ENCODE assay signal across 23 cellular contexts in genomic region chr16:13419589-13419988, GRCh38.
DNase-seq lines count a peak whose midpoint lies in the region; ATAC-seq, FAIRE-seq and TF ChIP-seq lines count a peak whose summit lies in the region.
"Had no signal": no experiment of that assay in that cellular context is flagged by ENCODE, and none has a peak within 500 bp of the region (broad histone marks: within the 10 kb centered on the region; RNA-seq: fewer than 3 reads in every experiment).

No MANE protein-coding gene starts in this region.

- no peak for TF ChIP-seq POLR2A in K562 (conservative IDR thresholded peaks at IDR 0.05)

- no peak for FAIRE-seq in K562 (lab: Jason Lieb, UNC)
- FAIRE-seq: A204.1, GM12891 had no signal

- in situ Hi-C loops in K562 (cut with MboI) (no loop called here), HAP-1 (cut with MboI; ENCODE audit: low sequenced_read_pairs) (no loop called here)

- H3K4me2 ChIP-seq in K562 (ENCODE audit: insufficient read depth, low read length) = no peak overlapping the region
- H3K4me2 ChIP-seq: BLaER1 had no signal

- 0% methylated on average over 2 of the region's 2 CpGs for WGBS in K562 (ENCODE audit: insufficient coverage, low coverage, missing lambda C conversion rate)

- ATAC-seq in K562 = no peak
- ATAC-seq in GM18858 (IDR thresholded peaks at IDR 0.05; ENCODE audit: unreplicated experiment) = no peak

- TF ChIP-seq RAD21 in K562 (CRISPR knock-in tag; conservative IDR thresholded peaks at IDR 0.05 in 1 of 2, IDR thresholded peaks at IDR 0.05 in 1 of 2) = no peak

- intact Hi-C loops in K562 (cut with micrococcal nuclease) = no loop called here

- no peak overlapping the region for H2AFZ ChIP-seq in K562 (ENCODE audit: low read depth, low read length)

- H3K36me3 ChIP-seq in SK-N-MC (ENCODE audit: insufficient read depth, low read length) (peaks cover 48% of the 10 kb centered on the region), K562 (ENCODE audit: control insufficient read depth, insufficient read depth, low read length) (no peaks in the 10 kb centered on the region), HAP-1 (replicated peaks) (no peaks in the 10 kb centered on the region)
- H3K36me3 ChIP-seq: BE2C, BLaER1 had no signal

- no peak overlapping the region for H3K9ac ChIP-seq in SK-N-MC (ENCODE audit: insufficient read length)
- no peak overlapping the region for H3K9ac ChIP-seq in K562 (ENCODE audit: insufficient read depth in 1 of 2, low read depth in 2 of 2, low read length in 2 of 2)
- H3K9ac ChIP-seq: BLaER1 had no signal

- no peaks in the 10 kb centered on the region for H3K4me1 ChIP-seq in K562 (replicated peaks in 1 of 2; ENCODE audit: control insufficient read depth in 2 of 2, insufficient read depth in 2 of 2, low read length in 2 of 2)
- H3K4me1 ChIP-seq in HAP-1 = no peaks in the 10 kb centered on the region
- H3K4me1 ChIP-seq: BE2C had no signal

- no peaks in the 10 kb centered on the region for H3K79me2 ChIP-seq in K562 (ENCODE audit: control insufficient read depth, insufficient read depth, low read length)

- CTCF ChIA-PET in K562 (lab: Yijun Ruan, JAX; ENCODE audit: low intra/inter-chr PET ratio) = no interaction called here

- H3K27me3 ChIP-seq in K562 (ENCODE audit: control insufficient read depth in 2 of 2, insufficient read depth in 2 of 2, low read length in 2 of 2) (no peaks in the 10 kb centered on the region), HAP-1 (ENCODE audit: low read depth) (no peaks in the 10 kb centered on the region)
- H3K27me3 ChIP-seq: BE2C, BLaER1 had no signal

- H4K20me1 ChIP-seq in K562 (replicated peaks; ENCODE audit: control insufficient read depth, insufficient read depth, low read length) = no peaks in the 10 kb centered on the region
- H4K20me1 ChIP-seq: BLaER1 had no signal

- H3K9me3 ChIP-seq in SK-N-MC (ENCODE audit: low read depth, low read length) = no peaks in the 10 kb centered on the region
- H3K9me3 ChIP-seq in K562 (replicated peaks; ENCODE audit: control insufficient read depth, insufficient read depth, low read depth, low read length) = no peaks in the 10 kb centered on the region
- no peaks in the 10 kb centered on the region for H3K9me3 ChIP-seq in HAP-1
- H3K9me3 ChIP-seq: BE2C had no signal

- H3K4me3 ChIP-seq in LNCaP clone FGC (ENCODE audit: low read depth, low read length) (no peak overlapping the region), SK-N-MC (peak overlapping the region; percentile 82), K562 (no peak overlapping the region), HAP-1 (no peak overlapping the region)
- H3K4me3 ChIP-seq: BLaER1 had no signal

- TF ChIP-seq CTCF in LNCaP clone FGC (IDR thresholded peaks at IDR 0.05; ENCODE audit: control insufficient read depth, extremely low read depth, insufficient read depth) = no peak
- no peak for TF ChIP-seq CTCF in K562 (IDR thresholded peaks at IDR 0.05 in 2 of 3, conservative IDR thresholded peaks at IDR 0.05 in 1 of 3; ENCODE audit: insufficient read depth in 2 of 3, low read depth in 1 of 3, low read length in 3 of 3)

- TF ChIP-seq EP300 in K562 (IDR thresholded peaks at IDR 0.05; ENCODE audit: low read length) = no peak

- DNase-seq in LNCaP clone FGC (ENCODE audit: low read depth) (peak; percentile 34), SK-N-MC (ENCODE audit: low read depth, low spot score) (no peak), K562 (ENCODE audit: extremely low read depth in 1 of 4, low spot score in 3 of 4) (no peak), HAP-1 (ENCODE audit: low spot score in 2 of 2) (no peak)
- DNase-seq: 8988T; ACHN; BE2C; C1 segment of cervical spinal cord; CD4-positive, alpha-beta memory T cell; CD4-positive, CD25-positive, alpha-beta regulatory T cell; CD8-positive, alpha-beta memory T cell; COR-L47; DMS 273 treated with DMSO at 0.1 percent for 48 hours; DMS153; DMS53; DMS79; DND-41; EL; GDM1 had no signal

- POLR2A ChIA-PET in K562 (lab: Yijun Ruan, JAX) = no interaction called here

- no peaks in the 10 kb centered on the region for H3K9me1 ChIP-seq in K562 (ENCODE audit: control insufficient read depth, insufficient read depth, low read length)

- H3K27ac ChIP-seq in SK-N-MC (peak overlapping the region; percentile 51; the same call in 1 of the 2 replicates), K562 (ENCODE audit: extremely low read depth, low read depth, low read length) (no peak overlapping the region)
- H3K27ac ChIP-seq: BLaER1 had no signal

- BruUV-seq in K562 (replicated peaks; lab: Mats Ljungman, UMichigan) = no TSS peak

TF ChIP-seq in K562, 482 proteins besides CTCF, POLR2A, EP300 and RAD21:
- no peak for TF ChIP-seq ZNF584 (CRISPR knock-in tag; IDR thresholded peaks at IDR 0.05; ENCODE audit: low read depth)
- TF ChIP-seq, protein P1, sequence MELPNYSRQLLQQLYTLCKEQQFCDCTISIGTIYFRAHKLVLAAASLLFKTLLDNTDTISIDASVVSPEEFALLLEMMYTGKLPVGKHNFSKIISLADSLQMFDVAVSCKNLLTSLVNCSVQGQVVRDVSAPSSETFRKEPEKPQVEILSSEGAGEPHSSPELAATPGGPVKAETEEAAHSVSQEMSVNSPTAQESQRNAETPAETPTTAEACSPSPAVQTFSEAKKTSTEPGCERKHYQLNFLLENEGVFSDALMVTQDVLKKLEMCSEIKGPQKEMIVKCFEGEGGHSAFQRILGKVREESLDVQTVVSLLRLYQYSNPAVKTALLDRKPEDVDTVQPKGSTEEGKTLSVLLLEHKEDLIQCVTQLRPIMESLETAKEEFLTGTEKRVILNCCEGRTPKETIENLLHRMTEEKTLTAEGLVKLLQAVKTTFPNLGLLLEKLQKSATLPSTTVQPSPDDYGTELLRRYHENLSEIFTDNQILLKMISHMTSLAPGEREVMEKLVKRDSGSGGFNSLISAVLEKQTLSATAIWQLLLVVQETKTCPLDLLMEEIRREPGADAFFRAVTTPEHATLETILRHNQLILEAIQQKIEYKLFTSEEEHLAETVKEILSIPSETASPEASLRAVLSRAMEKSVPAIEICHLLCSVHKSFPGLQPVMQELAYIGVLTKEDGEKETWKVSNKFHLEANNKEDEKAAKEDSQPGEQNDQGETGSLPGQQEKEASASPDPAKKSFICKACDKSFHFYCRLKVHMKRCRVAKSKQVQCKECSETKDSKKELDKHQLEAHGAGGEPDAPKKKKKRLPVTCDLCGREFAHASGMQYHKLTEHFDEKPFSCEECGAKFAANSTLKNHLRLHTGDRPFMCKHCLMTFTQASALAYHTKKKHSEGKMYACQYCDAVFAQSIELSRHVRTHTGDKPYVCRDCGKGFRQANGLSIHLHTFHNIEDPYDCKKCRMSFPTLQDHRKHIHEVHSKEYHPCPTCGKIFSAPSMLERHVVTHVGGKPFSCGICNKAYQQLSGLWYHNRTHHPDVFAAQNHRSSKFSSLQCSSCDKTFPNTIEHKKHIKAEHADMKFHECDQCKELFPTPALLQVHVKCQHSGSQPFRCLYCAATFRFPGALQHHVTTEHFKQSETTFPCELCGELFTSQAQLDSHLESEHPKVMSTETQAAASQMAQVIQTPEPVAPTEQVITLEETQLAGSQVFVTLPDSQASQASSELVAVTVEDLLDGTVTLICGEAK (IDR thresholded peaks at IDR 0.05) = peak; percentile 74
- TF ChIP-seq, protein P1 (CRISPR knock-in tag; IDR thresholded peaks at IDR 0.05) = no peak
- TF ChIP-seq, protein P2, sequence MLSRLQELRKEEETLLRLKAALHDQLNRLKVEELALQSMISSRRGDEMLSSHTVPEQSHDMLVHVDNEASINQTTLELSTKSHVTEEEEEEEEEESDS (CRISPR knock-in tag; IDR thresholded peaks at IDR 0.05) = no peak
